ENCODE assay signal across 1 cellular context in genomic region chr5:78569441-78569840, GRCh38.
TF ChIP-seq lines count a peak whose summit lies in the region.

No MANE protein-coding gene starts in this region.

TF ChIP-seq in GM23338, 12 proteins besides CTCF, POLR2A, EP300 and RAD21 (continued from another document):
- TF ChIP-seq, protein P1, sequence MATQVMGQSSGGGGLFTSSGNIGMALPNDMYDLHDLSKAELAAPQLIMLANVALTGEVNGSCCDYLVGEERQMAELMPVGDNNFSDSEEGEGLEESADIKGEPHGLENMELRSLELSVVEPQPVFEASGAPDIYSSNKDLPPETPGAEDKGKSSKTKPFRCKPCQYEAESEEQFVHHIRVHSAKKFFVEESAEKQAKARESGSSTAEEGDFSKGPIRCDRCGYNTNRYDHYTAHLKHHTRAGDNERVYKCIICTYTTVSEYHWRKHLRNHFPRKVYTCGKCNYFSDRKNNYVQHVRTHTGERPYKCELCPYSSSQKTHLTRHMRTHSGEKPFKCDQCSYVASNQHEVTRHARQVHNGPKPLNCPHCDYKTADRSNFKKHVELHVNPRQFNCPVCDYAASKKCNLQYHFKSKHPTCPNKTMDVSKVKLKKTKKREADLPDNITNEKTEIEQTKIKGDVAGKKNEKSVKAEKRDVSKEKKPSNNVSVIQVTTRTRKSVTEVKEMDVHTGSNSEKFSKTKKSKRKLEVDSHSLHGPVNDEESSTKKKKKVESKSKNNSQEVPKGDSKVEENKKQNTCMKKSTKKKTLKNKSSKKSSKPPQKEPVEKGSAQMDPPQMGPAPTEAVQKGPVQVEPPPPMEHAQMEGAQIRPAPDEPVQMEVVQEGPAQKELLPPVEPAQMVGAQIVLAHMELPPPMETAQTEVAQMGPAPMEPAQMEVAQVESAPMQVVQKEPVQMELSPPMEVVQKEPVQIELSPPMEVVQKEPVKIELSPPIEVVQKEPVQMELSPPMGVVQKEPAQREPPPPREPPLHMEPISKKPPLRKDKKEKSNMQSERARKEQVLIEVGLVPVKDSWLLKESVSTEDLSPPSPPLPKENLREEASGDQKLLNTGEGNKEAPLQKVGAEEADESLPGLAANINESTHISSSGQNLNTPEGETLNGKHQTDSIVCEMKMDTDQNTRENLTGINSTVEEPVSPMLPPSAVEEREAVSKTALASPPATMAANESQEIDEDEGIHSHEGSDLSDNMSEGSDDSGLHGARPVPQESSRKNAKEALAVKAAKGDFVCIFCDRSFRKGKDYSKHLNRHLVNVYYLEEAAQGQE (IDR thresholded peaks at IDR 0.05; ENCODE audit: unreplicated experiment) = no peak
- TF ChIP-seq EZH2 (IDR thresholded peaks at IDR 0.05; ENCODE audit: low read depth, unreplicated experiment) = no peak
